20 cellular contexts compared by ENCODE assay signal in genomic region chr2:189128961-189129360, GRCh38. TPM values are rescaled to one million over a fixed set of nuclear protein-coding genes. Genes with fewer than 3 reads are reported as not detected.
DNase-seq lines count a peak whose midpoint lies in the region; TF ChIP-seq lines count a peak whose summit lies in the region.
"Had no signal": no experiment of that assay in that cellular context is flagged by ENCODE, and none has a peak within 500 bp of the region (broad histone marks: within the 10 kb centered on the region; RNA-seq: fewer than 3 reads in every experiment).

No MANE protein-coding gene starts in this region.

- H3K9me3 Mint-ChIP-seq in brain (no peaks in the 10 kb centered on the region), type B pancreatic cell (no peaks in the 10 kb centered on the region)
- H3K9me3 Mint-ChIP-seq: activated naive CD4-positive, alpha-beta T cell treated with anti-CD3 and anti-CD28 coated beads, Interleukin-2, amount 50 U/mL, for 24 hours; activated T-cell treated with anti-CD3 and anti-CD28 coated beads, Interleukin-2, amount 50 U/mL, for 24 hours had no signal

- H3K4me3 Mint-ChIP-seq in brain, result peak overlapping the region in 3 of 5 experiments; percentile 32 to 47 (median 37)
- H3K4me3 Mint-ChIP-seq in type B pancreatic cell, result peak overlapping the region; percentile 35
- H3K4me3 Mint-ChIP-seq: activated CD8-positive, alpha-beta T cell treated with anti-CD3 and anti-CD28 coated beads, Interleukin-2, amount 10 ng/mL, durations not matched to agents 7 days and 5 days; activated naive CD4-positive, alpha-beta T cell treated with anti-CD3 and anti-CD28 coated beads, Interleukin-2, amount 50 U/mL, for 24 hours; activated T-cell treated with anti-CD3 and anti-CD28 coated beads, Interleukin-2, amount 50 U/mL, for 24 hours had no signal

- no peaks in the 10 kb centered on the region for H3K36me3 ChIP-seq in adrenal gland (replicated peaks in 1 of 2)
- H3K36me3 ChIP-seq: BLaER1 treated with 17β-estradiol and CSF1 and Interleukin-3, amounts not matched to agents 10 nM and 100 nM; breast epithelium; HAP-1; neutrophil; Peyer's patch; right atrium auricular region had no signal

- H3K27me3 Mint-ChIP-seq in brain, result no peaks in the 10 kb centered on the region
- no peaks in the 10 kb centered on the region for H3K27me3 Mint-ChIP-seq in type B pancreatic cell
- H3K27me3 Mint-ChIP-seq: activated naive CD4-positive, alpha-beta T cell treated with anti-CD3 and anti-CD28 coated beads, Interleukin-2, amount 50 U/mL, for 24 hours; activated T-cell treated with anti-CD3 and anti-CD28 coated beads, Interleukin-2, amount 50 U/mL, for 24 hours had no signal

- CTCF ChIA-PET in HEK293T (lab: Yijun Ruan, JAX), result no interaction called here

- WGBS in adrenal gland, 4 donors, result 68 to 78% (median 76%) methylated on average over 4 of the region's 4 CpGs

- H3K4me1 ChIP-seq in adrenal gland (replicated peaks in 1 of 2), result peaks cover 0 to 6% of the 10 kb centered on the region in 2 donors
- H3K4me1 ChIP-seq: breast epithelium, HAP-1, Peyer's patch, right atrium auricular region had no signal

- TF ChIP-seq POLR2A in adrenal gland (IDR thresholded peaks at IDR 0.05), result no peak

- H3K4me1 Mint-ChIP-seq in brain (peaks cover 19% of the 10 kb centered on the region), type B pancreatic cell (ENCODE audit: unreplicated experiment) (peaks cover 15% of the 10 kb centered on the region)
- H3K4me1 Mint-ChIP-seq: activated naive CD4-positive, alpha-beta T cell treated with anti-CD3 and anti-CD28 coated beads, Interleukin-2, amount 50 U/mL, for 24 hours had no signal

- POLR2A ChIA-PET in HEK293T (lab: Yijun Ruan, JAX), result no interaction called here

- intact Hi-C loops in adrenal gland (cut with DNase I), result no loop called here
- intact Hi-C loops in posterior vena cava (cut with DNase I), result loop anchor here in 1 of 2 donors (10.0 kb wide), 2 partner anchors 46 to 156 kb away; partner anchors contain the start of gene COL5A2

- H3K27ac Mint-ChIP-seq in brain (peak overlapping the region in 3 of 5 experiments; percentile 40 to 82 (median 44)), type B pancreatic cell (no peak overlapping the region)
- H3K27ac Mint-ChIP-seq: activated CD8-positive, alpha-beta T cell treated with anti-CD3 and anti-CD28 coated beads, Interleukin-2, amount 10 ng/mL, durations not matched to agents 7 days and 5 days; activated naive CD4-positive, alpha-beta T cell treated with anti-CD3 and anti-CD28 coated beads, Interleukin-2, amount 50 U/mL, for 24 hours; activated T-cell treated with anti-CD3 and anti-CD28 coated beads, Interleukin-2, amount 50 U/mL, for 24 hours had no signal

- peaks cover 5% of the 10 kb centered on the region for H3K36me3 Mint-ChIP-seq in brain
- peaks cover 4% of the 10 kb centered on the region for H3K36me3 Mint-ChIP-seq in type B pancreatic cell
- H3K36me3 Mint-ChIP-seq: activated naive CD4-positive, alpha-beta T cell treated with anti-CD3 and anti-CD28 coated beads, Interleukin-2, amount 50 U/mL, for 24 hours had no signal

- H3K4me3 ChIP-seq in adrenal gland, result no peak overlapping the region
- H3K4me3 ChIP-seq: BLaER1 treated with 17β-estradiol and CSF1 and Interleukin-3, amounts not matched to agents 10 nM and 100 nM; GM12878; HAP-1; MG63; Peyer's patch; right atrium auricular region had no signal

- H3K27ac ChIP-seq in adrenal gland, result no peak overlapping the region
- H3K27ac ChIP-seq: BLaER1 treated with 17β-estradiol and CSF1 and Interleukin-3, amounts not matched to agents 10 nM and 100 nM; neutrophil; Peyer's patch; right atrium auricular region had no signal

- DNase-seq in HEK293T (ENCODE audit: extremely low spot score) (no peak), left kidney (ENCODE audit: low read depth, low spot score) (peak; percentile 14), type B pancreatic cell (ENCODE audit: extremely low spot score, unreplicated experiment) (no peak), adrenal gland (no peak), posterior vena cava (ENCODE audit: low spot score) (no peak)
- no peak for DNase-seq in activated naive CD4-positive, alpha-beta T cell treated with anti-CD3 and anti-CD28 coated beads, Interleukin-2, amount 50 U/mL, for 16 hours
- DNase-seq: activated CD8-positive, alpha-beta T cell treated with anti-CD3 and anti-CD28 coated beads, Interleukin-2, amount 10 ng/mL, durations not matched to agents 7 days and 5 days; activated T-cell treated with anti-CD3 and anti-CD28 coated beads, Interleukin-2, amount 50 U/mL, for 24 hours; MG63; NCI-H1436 treated with DMSO at 0.1 percent for 48 hours; NCI-H774; Peyer's patch had no signal

- no peaks in the 10 kb centered on the region for H3K27me3 ChIP-seq in adrenal gland
- H3K27me3 ChIP-seq: BLaER1 treated with 17β-estradiol and CSF1 and Interleukin-3, amounts not matched to agents 10 nM and 100 nM; breast epithelium; MG63; neutrophil; Peyer's patch; right atrium auricular region had no signal

- peaks cover 0 to 4% (median 0%) of the 10 kb centered on the region in 3 donors for H3K9me3 ChIP-seq in adrenal gland (replicated peaks in 1 of 3)
- H3K9me3 ChIP-seq: BLaER1 treated with 17β-estradiol and CSF1 and Interleukin-3, amounts not matched to agents 10 nM and 100 nM; breast epithelium; HAP-1; MG63; neutrophil; Peyer's patch; right atrium auricular region had no signal

- TF ChIP-seq CTCF in brain (conservative IDR thresholded peaks at IDR 0.05) (no peak), type B pancreatic cell (conservative IDR thresholded peaks at IDR 0.05) (no peak), adrenal gland (IDR thresholded peaks at IDR 0.05) (no peak)

TF ChIP-seq in HEK293T, 16 proteins besides CTCF, POLR2A, EP300 and RAD21:
- no peak for TF ChIP-seq CTBP1 (IDR thresholded peaks at IDR 0.05; ENCODE audit: borderline replicate concordance)
- TF ChIP-seq ZNF384 (IDR thresholded peaks at IDR 0.05), result peak; percentile 34; the same call in 1 of the 2 replicates
- no peak for TF ChIP-seq HDGF (IDR thresholded peaks at IDR 0.05; ENCODE audit: borderline replicate concordance)
- TF ChIP-seq FOXM1 (IDR thresholded peaks at IDR 0.05; ENCODE audit: borderline replicate concordance), result no peak
- TF ChIP-seq L3MBTL2 (conservative IDR thresholded peaks at IDR 0.05), result no peak
- no peak for TF ChIP-seq FOXA1 (IDR thresholded peaks at IDR 0.05)

RNA-seq across cellular contexts. Expression of gene COL5A2, which starts 50.6 kb away (rescaled TPM):
- polyA plus RNA-seq in brain (ENCODE audit: insufficient read depth, low read depth, low replicate concordance) (5.1 TPM), adrenal gland (10 to 100 TPM in 1 of 3 donors, 1 to 10 TPM in 2; 5.2 to 14.4 (median 9.4) TPM)
- total RNA-seq in type B pancreatic cell (ENCODE audit: low replicate concordance) (38.5 and 137 TPM in 2 replicates), adrenal gland (10 to 100 TPM in 7 of 8 donors, 1 to 10 TPM in 1; 8.5 to 23.2 (median 15.1) TPM), posterior vena cava (100 to 1,000 TPM in 1 of 2 donors, 10 to 100 TPM in 1; 61.1 to 123 TPM)
